25 cellular contexts compared by ENCODE assay signal in genomic region chr5:160493806-160494317, GRCh38.
A peak's percentile ranks its signal among the peaks of the same experiment; 100 is the strongest.
DNase-seq lines count a peak whose midpoint lies in the region; ATAC-seq and FAIRE-seq lines count a peak whose summit lies in the region.
"Had no signal": no experiment of that assay in that cellular context is flagged by ENCODE, and none has a peak within 500 bp of the region (broad histone marks: within the 10 kb centered on the region; RNA-seq: fewer than 3 reads in every experiment).

No MANE protein-coding gene starts in this region.

- no peaks in the 10 kb centered on the region for H3K9me3 ChIP-seq in BLaER1
- H3K9me3 ChIP-seq in T-helper 17 cell (ENCODE audit: control insufficient read depth, low read length, poor library complexity, severe bottlenecking), result no peaks in the 10 kb centered on the region
- H3K9me3 ChIP-seq: heart left ventricle, left ventricle myocardium inferior, tibial artery had no signal

- no peaks in the 10 kb centered on the region for H3K27me3 ChIP-seq in BLaER1
- H3K27me3 ChIP-seq: tibial artery had no signal

- intact Hi-C loops in activated naive CD4-positive, alpha-beta T cell treated with anti-CD3 and anti-CD28 coated beads for 36 hours (cut with micrococcal nuclease), result no loop called here

- H3K36me3 Mint-ChIP-seq in activated T-helper 17 cell treated with anti-CD3 and anti-CD28 coated beads, Interleukin-2, amount 50 U/mL, for 72 hours (ENCODE audit: low read depth), result peaks cover 4% of the 10 kb centered on the region
- no peaks in the 10 kb centered on the region for H3K36me3 Mint-ChIP-seq in T-helper 17 cell (ENCODE audit: low read depth)
- no peaks in the 10 kb centered on the region for H3K36me3 Mint-ChIP-seq in activated naive CD4-positive, alpha-beta T cell treated with anti-CD3 and anti-CD28 coated beads for 36 hours (ENCODE audit: low read depth)
- no peaks in the 10 kb centered on the region for H3K36me3 Mint-ChIP-seq in T-cell
- H3K36me3 Mint-ChIP-seq: immature natural killer cell had no signal

- H3K27ac Mint-ChIP-seq in activated T-helper 17 cell treated with anti-CD3 and anti-CD28 coated beads, Interleukin-2, amount 50 U/mL, for 72 hours, result no peak overlapping the region
- H3K27ac Mint-ChIP-seq in T-helper 17 cell, result no peak overlapping the region
- no peak overlapping the region for H3K27ac Mint-ChIP-seq in activated naive CD4-positive, alpha-beta T cell treated with anti-CD3 and anti-CD28 coated beads for 36 hours
- H3K27ac Mint-ChIP-seq in T-cell, result no peak overlapping the region
- H3K27ac Mint-ChIP-seq: HFFc6; natural killer cell treated with Interleukin-12 subunit alpha and Interleukin-12 subunit beta and Interleukin-15 and Interleukin-18, amount 100 ng/mL, for 72 hours; stimulated activated naive B cell treated with anti-CD40 and anti-IgM and Interleukin-4, amounts not matched to agents 10 μg/mL and 1 μg/mL and 100 μg/mL, for 72 hours had no signal

- ATAC-seq in HG02885 (IDR thresholded peaks at IDR 0.05; ENCODE audit: poor library complexity, unreplicated experiment) (peak; percentile 45), T-helper 17 cell (no peak), T-cell (replicated peaks in 1 of 4) (no peak)
- peak; percentile 53 for ATAC-seq in activated T-helper 17 cell treated with anti-CD3 and anti-CD28 coated beads, Interleukin-2, amount 50 U/mL, for 72 hours (replicated peaks)
- ATAC-seq: heart left ventricle; stimulated activated naive B cell treated with anti-CD40 and anti-IgM and Interleukin-4, amounts not matched to agents 10 μg/mL and 1 μg/mL and 100 μg/mL, for 72 hours had no signal

- H3K36me3 ChIP-seq in BLaER1, result peaks cover 25% of the 10 kb centered on the region
- H3K36me3 ChIP-seq: heart left ventricle, left ventricle myocardium inferior, tibial artery had no signal

- DNase-seq in GM18507 (ENCODE audit: extremely low spot score, insufficient read length, low read depth) (no peak), T-helper 17 cell (no peak), T-cell (no peak), pons (ENCODE audit: low spot score) (no peak)
- no peak for DNase-seq in activated naive CD4-positive, alpha-beta T cell treated with anti-CD3 and anti-CD28 coated beads for 36 hours
- DNase-seq: CD8-positive, alpha-beta memory T cell; heart left ventricle; HFFc6; immature natural killer cell; KG1; left ventricle myocardium inferior; midbrain; NCI-H187 treated with DMSO at 0.1 percent for 48 hours; PC-9; SIG-M5; stimulated activated CD4-positive, alpha-beta T cell treated with anti-CD3 and anti-CD28 coated beads, Interleukin-1b, Interleukin-23, amount 100 ng/mL, for 48 hours; stimulated activated naive B cell treated with anti-CD40 and anti-IgM and Interleukin-4, amounts not matched to agents 10 μg/mL and 1 μg/mL and 100 μg/mL, for 72 hours; tibial artery had no signal

- no peak overlapping the region for H3K4me3 ChIP-seq in BLaER1
- H3K4me3 ChIP-seq: coronary artery, heart left ventricle, left ventricle myocardium inferior, PC-9, tibial artery had no signal

- peak overlapping the region; percentile 20; the same call in 1 of the 2 replicates for H3K27ac ChIP-seq in BLaER1
- H3K27ac ChIP-seq: coronary artery, heart left ventricle, left ventricle myocardium inferior, parathyroid adenoma, PC-9, tibial artery had no signal

- H3K27me3 Mint-ChIP-seq in activated T-helper 17 cell treated with anti-CD3 and anti-CD28 coated beads, Interleukin-2, amount 50 U/mL, for 72 hours, result no peaks in the 10 kb centered on the region
- H3K27me3 Mint-ChIP-seq in T-helper 17 cell, result peaks cover 13% of the 10 kb centered on the region
- H3K27me3 Mint-ChIP-seq in activated naive CD4-positive, alpha-beta T cell treated with anti-CD3 and anti-CD28 coated beads for 36 hours (ENCODE audit: low read depth), result no peaks in the 10 kb centered on the region
- no peaks in the 10 kb centered on the region for H3K27me3 Mint-ChIP-seq in T-cell
- H3K27me3 Mint-ChIP-seq: CD8-positive, alpha-beta memory T cell; stimulated activated naive B cell treated with anti-CD40 and anti-IgM and Interleukin-4, amounts not matched to agents 10 μg/mL and 1 μg/mL and 100 μg/mL, for 72 hours had no signal

- peaks cover 42% of the 10 kb centered on the region for H3K4me1 ChIP-seq in BLaER1
- H3K4me1 ChIP-seq: heart left ventricle, left ventricle myocardium inferior, parathyroid adenoma, tibial artery had no signal

- FAIRE-seq in GM18507 (lab: Jason Lieb, UNC), result peak; percentile 49
- FAIRE-seq: GM12892 had no signal

- no peaks in the 10 kb centered on the region for H3K9me3 Mint-ChIP-seq in activated T-helper 17 cell treated with anti-CD3 and anti-CD28 coated beads, Interleukin-2, amount 50 U/mL, for 72 hours
- no peaks in the 10 kb centered on the region for H3K9me3 Mint-ChIP-seq in activated naive CD4-positive, alpha-beta T cell treated with anti-CD3 and anti-CD28 coated beads for 36 hours
- H3K9me3 Mint-ChIP-seq in T-cell, result no peaks in the 10 kb centered on the region
- H3K9me3 Mint-ChIP-seq: CD8-positive, alpha-beta memory T cell; HFFc6; immature natural killer cell; natural killer cell treated with Interleukin-12 subunit alpha and Interleukin-12 subunit beta and Interleukin-15 and Interleukin-18, amount 100 ng/mL, for 72 hours; stimulated activated naive B cell treated with anti-CD40 and anti-IgM and Interleukin-4, amounts not matched to agents 10 μg/mL and 1 μg/mL and 100 μg/mL, for 72 hours had no signal

- H4K20me1 ChIP-seq in BLaER1, result peaks cover 1% of the 10 kb centered on the region; the same call in 1 of the 2 replicates

- CTCF ChIA-PET in activated naive CD4-positive, alpha-beta T cell treated with anti-CD3 and anti-CD28 coated beads for 36 hours (lab: Charles Lee), result interaction anchor here (1.0 to 2.2 kb wide), 3 partner anchors 17 to 55 kb away, joined by 3 to 9 read pairs (median 3); no protein-coding TSS in a partner anchor
- CTCF ChIA-PET in T-cell (lab: Charles Lee), result interaction anchor here in 1 of 2 donors (0.5 kb wide), 1 partner anchor 761 kb away, joined by 4 read pairs; no protein-coding TSS in a partner anchor

- POLR2A ChIA-PET in T-cell (lab: Charles Lee), result no interaction called here

- peaks cover 11% of the 10 kb centered on the region for H3K4me1 Mint-ChIP-seq in activated T-helper 17 cell treated with anti-CD3 and anti-CD28 coated beads, Interleukin-2, amount 50 U/mL, for 72 hours
- H3K4me1 Mint-ChIP-seq in T-helper 17 cell, result peaks cover 2% of the 10 kb centered on the region
- H3K4me1 Mint-ChIP-seq in activated naive CD4-positive, alpha-beta T cell treated with anti-CD3 and anti-CD28 coated beads for 36 hours (ENCODE audit: low read depth), result peaks cover 14% of the 10 kb centered on the region
- H3K4me1 Mint-ChIP-seq in T-cell, result peaks cover 0 to 2% (median 0%) of the 10 kb centered on the region in 3 donors
- H3K4me1 Mint-ChIP-seq: immature natural killer cell had no signal

- H3K9ac ChIP-seq in BLaER1, result no peak overlapping the region
- H3K9ac ChIP-seq: parathyroid adenoma had no signal

- no peak overlapping the region for H3K4me3 Mint-ChIP-seq in activated T-helper 17 cell treated with anti-CD3 and anti-CD28 coated beads, Interleukin-2, amount 50 U/mL, for 72 hours
- H3K4me3 Mint-ChIP-seq in T-helper 17 cell, result no peak overlapping the region
- no peak overlapping the region for H3K4me3 Mint-ChIP-seq in activated naive CD4-positive, alpha-beta T cell treated with anti-CD3 and anti-CD28 coated beads for 36 hours
- H3K4me3 Mint-ChIP-seq in T-cell, result no peak overlapping the region
- H3K4me3 Mint-ChIP-seq: CD8-positive, alpha-beta memory T cell; HFFc6; immature natural killer cell; natural killer cell treated with Interleukin-12 subunit alpha and Interleukin-12 subunit beta and Interleukin-15 and Interleukin-18, amount 100 ng/mL, for 72 hours; stimulated activated naive B cell treated with anti-CD40 and anti-IgM and Interleukin-4, amounts not matched to agents 10 μg/mL and 1 μg/mL and 100 μg/mL, for 72 hours had no signal

- H3K4me2 ChIP-seq in BLaER1, result peak overlapping the region; percentile 68
- H3K4me2 ChIP-seq: PC-9 had no signal

Comparison
In these comparisons a context has a peak if more than half of its experiments do, and no peak if none do; other contexts are left out.
1. ATAC-seq: peak in HG02885 (single experiment) and activated T-helper 17 cell treated with anti-CD3 and anti-CD28 coated beads, Interleukin-2, amount 50 U/mL, for 72 hours (single experiment); none in T-helper 17 cell (single experiment) and T-cell (0 of 4).